In the genomic region with DNA sequence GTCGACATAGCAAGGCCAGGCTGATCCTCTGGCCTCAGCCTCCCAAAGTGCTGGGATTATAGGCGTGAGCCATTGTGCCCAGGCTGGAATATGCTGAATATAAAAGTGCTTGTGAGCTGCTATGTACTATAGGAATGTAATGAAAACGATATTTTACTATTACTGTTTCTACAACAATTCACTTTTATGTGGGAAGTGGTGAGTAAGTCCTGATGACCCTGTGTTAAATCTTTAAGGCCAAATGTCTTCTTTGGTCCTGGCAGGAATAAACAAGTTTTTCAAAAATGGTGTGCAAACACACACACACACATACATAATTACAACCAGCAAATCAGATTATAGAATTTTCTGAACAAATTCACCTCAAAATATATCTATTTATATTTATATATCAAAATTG, we compare ENCODE assay signal across 1 cellular context.
TF ChIP-seq lines count a peak whose summit lies in the region.

No MANE protein-coding gene starts in this region.

TF ChIP-seq in HCT116, 20 proteins besides CTCF, POLR2A, EP300 and RAD21:
- TF ChIP-seq FOSL1 (IDR thresholded peaks at IDR 0.05; ENCODE audit: low read depth) (peak; percentile 27; the same call in 1 of the 2 replicates), SP1 (IDR thresholded peaks at IDR 0.05; ENCODE audit: low read depth) (no peak)
